In the genomic region with DNA sequence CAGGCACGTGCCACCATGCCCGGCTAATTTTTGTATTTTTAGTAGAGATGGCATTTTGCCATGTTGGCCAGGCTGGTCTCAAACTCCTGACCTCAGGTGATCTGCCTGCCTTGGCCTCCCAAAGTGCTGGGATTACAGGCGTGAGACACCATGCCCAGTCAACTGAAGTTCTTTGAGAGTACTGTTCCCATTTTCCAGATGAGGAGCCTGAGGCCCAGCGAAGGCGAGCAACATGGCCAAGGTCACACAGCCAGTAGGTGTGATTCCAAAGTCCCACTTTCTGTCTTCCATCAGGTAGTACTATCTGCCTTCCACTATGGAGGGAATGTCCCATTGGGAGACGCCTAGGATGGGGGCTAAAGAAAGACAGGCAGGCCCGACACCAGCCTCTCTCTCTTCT, we compare ENCODE assay signal across 13 cellular contexts. TPM values are rescaled to one million over a fixed set of nuclear protein-coding genes. Genes with fewer than 3 reads are reported as not detected.
"Had no signal": no experiment of that assay in that cellular context is flagged by ENCODE, and none has a peak within 500 bp of the region (broad histone marks: within the 10 kb centered on the region; RNA-seq: fewer than 3 reads in every experiment).

No MANE protein-coding gene starts in this region.

RNA-seq across cellular contexts. Expression of a gene that starts 43.5 kb away (rescaled TPM):
- total RNA-seq: activated B cell treated with CpG ODN at 0.5 μM for 24 hours; activated CD4-positive, alpha-beta memory T cell treated with anti-CD3 and anti-CD28 coated beads for 36 hours; activated CD4-positive, alpha-beta T cell treated with anti-CD3 and anti-CD28 coated beads, Interleukin-2, amount 10 ng/mL, durations not matched to agents 24 days and 14 days; activated CD8-positive, alpha-beta memory T cell treated with anti-CD3 and anti-CD28 coated beads for 36 hours; activated CD8-positive, alpha-beta T cell treated with anti-CD3 and anti-CD28 coated beads for 36 hours; activated naive CD8-positive, alpha-beta T cell treated with anti-CD3 and anti-CD28 coated beads, Interleukin-2, amount 10 ng/mL, durations not matched to agents 7 days and 5 days; activated T-cell treated with anti-CD3 and anti-CD28 coated beads, Interleukin-2, amount 50 U/mL, for 4 hours; activated T-cell treated with anti-CD3 and anti-CD28 coated beads, Interleukin-2, amount 50 U/mL, for 72 hours; activated T-helper 1 cell treated with anti-CD3 and anti-CD28 coated beads, Interleukin-12 subunit alpha, Interleukin-12 subunit beta, Interleukin-2, Interleukin-4 antibody, amounts not matched to agents 30 ng/mL and 10 ng/mL and 1 ng/mL, durations not matched to agents 14 hours and 24 hours and 36 hours; activated T-helper 17 cell treated with anti-CD3 and anti-CD28 coated beads, Interleukin-2, amount 50 U/mL, for 72 hours had no signal
- polyA plus RNA-seq: cardiac muscle cell had no signal

RNA-seq across cellular contexts. Expression of a gene that starts 49.2 kb away (rescaled TPM):
- total RNA-seq: activated B cell treated with CpG ODN at 0.5 μM for 24 hours; activated CD4-positive, alpha-beta memory T cell treated with anti-CD3 and anti-CD28 coated beads for 36 hours; activated CD4-positive, alpha-beta T cell treated with anti-CD3 and anti-CD28 coated beads, Interleukin-2, amount 10 ng/mL, durations not matched to agents 24 days and 14 days; activated CD8-positive, alpha-beta memory T cell treated with anti-CD3 and anti-CD28 coated beads for 36 hours; activated CD8-positive, alpha-beta T cell treated with anti-CD3 and anti-CD28 coated beads for 36 hours; activated naive CD8-positive, alpha-beta T cell treated with anti-CD3 and anti-CD28 coated beads, Interleukin-2, amount 10 ng/mL, durations not matched to agents 7 days and 5 days; activated T-cell treated with anti-CD3 and anti-CD28 coated beads, Interleukin-2, amount 50 U/mL, for 4 hours; activated T-cell treated with anti-CD3 and anti-CD28 coated beads, Interleukin-2, amount 50 U/mL, for 72 hours; activated T-helper 1 cell treated with anti-CD3 and anti-CD28 coated beads, Interleukin-12 subunit alpha, Interleukin-12 subunit beta, Interleukin-2, Interleukin-4 antibody, amounts not matched to agents 30 ng/mL and 10 ng/mL and 1 ng/mL, durations not matched to agents 14 hours and 24 hours and 36 hours; activated T-helper 17 cell treated with anti-CD3 and anti-CD28 coated beads, Interleukin-2, amount 50 U/mL, for 72 hours; ascending aorta; bronchial epithelial cell; cardiac muscle cell had no signal
- polyA plus RNA-seq: cardiac muscle cell had no signal
